Comparison of ENCODE assay signal across 10 cellular contexts in the genomic region with DNA sequence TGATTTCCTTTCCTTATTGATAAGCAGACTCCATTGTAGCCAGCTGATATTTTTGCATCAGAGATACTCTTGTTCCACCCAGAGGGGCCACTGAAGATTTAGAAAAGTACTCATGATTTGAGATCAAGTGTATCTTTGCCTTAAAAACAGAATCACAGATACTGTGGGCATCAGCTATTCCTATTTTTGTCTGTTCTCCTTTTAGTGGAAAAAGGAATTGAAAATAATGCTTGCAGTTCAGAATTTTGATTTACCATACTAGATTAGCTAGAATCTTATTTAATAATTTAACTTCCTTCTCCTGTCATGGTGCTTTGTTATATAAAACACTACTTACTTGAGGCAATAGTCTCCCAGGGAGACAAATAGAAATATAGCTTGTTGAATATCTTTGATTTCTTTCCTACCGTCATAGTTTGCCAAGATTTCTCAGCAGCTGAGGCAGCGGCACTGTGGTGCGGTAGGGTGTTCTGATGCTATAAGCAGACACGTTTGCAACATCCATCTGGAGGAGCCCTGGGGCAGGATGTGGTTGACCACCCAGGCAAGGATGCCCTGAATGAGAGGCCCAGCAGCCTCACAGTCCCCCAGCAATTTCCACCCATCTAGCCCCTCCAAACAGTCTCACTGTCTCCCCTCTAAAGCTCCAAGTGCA. TPM values are rescaled to one million over a fixed set of nuclear protein-coding genes. Genes with fewer than 3 reads are reported as not detected.
A peak's percentile ranks its signal among the peaks of the same experiment; 100 is the strongest.
DNase-seq lines count a peak whose midpoint lies in the region; ATAC-seq and TF ChIP-seq lines count a peak whose summit lies in the region.
"Had no signal": no experiment of that assay in that cellular context is flagged by ENCODE, and none has a peak within 500 bp of the region (broad histone marks: within the 10 kb centered on the region; RNA-seq: fewer than 3 reads in every experiment).

No MANE protein-coding gene starts in this region.

- TF ChIP-seq POLR2A in thyroid gland (IDR thresholded peaks at IDR 0.05), result no peak

- no peaks in the 10 kb centered on the region for H3F3A ChIP-seq in Loucy (ENCODE audit: low read depth)

- H3K9me2 ChIP-seq in Loucy (replicated peaks; ENCODE audit: low read depth, low read length), result no peaks in the 10 kb centered on the region

- DNase-seq in stimulated activated CD8-positive, alpha-beta memory T cell treated with anti-CD3 and anti-CD28 coated beads, Interleukin-15, amount 100 ng/mL, for 48 hours (ENCODE audit: low read depth in 2 of 2), result peak; percentile 21 to 36
- DNase-seq in thyroid gland (no peak), NCI-H748 treated with DMSO at 0.1 percent for 48 hours (lab: John Stamatoyannopoulos, UW) (no peak), SW 1271 (lab: John Stamatoyannopoulos, UW) (no peak)
- no peak for DNase-seq in stimulated activated CD4-positive, alpha-beta T cell treated with anti-CD3 and anti-CD28 coated beads, Interleukin-4, amount 100 ng/mL, for 4 hours
- DNase-seq: activated CD4-positive, alpha-beta T cell treated with anti-CD3 and anti-CD28 coated beads, Interleukin-2, amount 50 U/mL, for 1 hour had no signal

- H3K9ac ChIP-seq in Loucy (ENCODE audit: low read depth, low read length, poor library complexity, severe bottlenecking), result no peak overlapping the region

- no peak overlapping the region for H2AFZ ChIP-seq in Loucy (ENCODE audit: low read length)

- no peaks in the 10 kb centered on the region for H3K79me2 ChIP-seq in Loucy (ENCODE audit: insufficient read depth, low read length)

- peak overlapping the region; percentile 23 for H3K4me2 ChIP-seq in Loucy (ENCODE audit: low read depth, low read length, poor library complexity, severe bottlenecking)

- H3K4me1 ChIP-seq in Loucy (ENCODE audit: insufficient read depth, low read length, poor library complexity, severe bottlenecking) (peaks cover 18% of the 10 kb centered on the region), thyroid gland (peaks cover 25 to 27% of the 10 kb centered on the region in 2 donors)

- WGBS in thyroid gland, 2 donors, result 88 to 97% methylated on average over 4 of the region's 4 CpGs

- no peak overlapping the region for H3K4me3 ChIP-seq in Loucy (ENCODE audit: low read length, poor library complexity, severe bottlenecking)
- H3K4me3 ChIP-seq in thyroid gland (replicated peaks in 1 of 3), result no peak overlapping the region

- intact Hi-C loops in thyroid gland (cut with DNase I), result no loop called here

- H4K20me1 ChIP-seq in Loucy (ENCODE audit: insufficient read depth, low read length, poor library complexity, severe bottlenecking), result no peaks in the 10 kb centered on the region

- H3K27me3 ChIP-seq in Loucy (ENCODE audit: insufficient read depth, low read length, poor library complexity, severe bottlenecking), result no peaks in the 10 kb centered on the region
- H3K27me3 ChIP-seq in thyroid gland, result no peaks in the 10 kb centered on the region
- H3K27me3 ChIP-seq: neutrophil had no signal

- H3K9me3 ChIP-seq in Loucy (ENCODE audit: insufficient read depth, low read depth, low read length) (no peaks in the 10 kb centered on the region), thyroid gland (no peaks in the 10 kb centered on the region)
- H3K9me3 ChIP-seq: neutrophil had no signal

- ATAC-seq in GM19467 (IDR thresholded peaks at IDR 0.05; ENCODE audit: unreplicated experiment), result peak; percentile 66

- H3K27ac ChIP-seq in cingulate gyrus (ENCODE audit: low read depth, low read length), result peak overlapping the region; percentile 69
- no peak overlapping the region for H3K27ac ChIP-seq in thyroid gland
- H3K27ac ChIP-seq: neutrophil had no signal

- TF ChIP-seq CTCF in Loucy (conservative IDR thresholded peaks at IDR 0.05; ENCODE audit: low read length) (no peak), thyroid gland (IDR thresholded peaks at IDR 0.05) (no peak)

- no peaks in the 10 kb centered on the region for H3K36me3 ChIP-seq in Loucy (ENCODE audit: insufficient read depth, low read length)
- H3K36me3 ChIP-seq in thyroid gland, result peaks cover 0 to 4% of the 10 kb centered on the region in 2 donors
- H3K36me3 ChIP-seq: neutrophil had no signal

RNA-seq across cellular contexts. Expression of gene RAP2A, which starts 47.0 kb away (rescaled TPM):
- 10 to 100 TPM; 15.8 to 26.9 (median 18.2) TPM for total RNA-seq in thyroid gland

Comparison
In these comparisons a context has a peak if more than half of its experiments do, and no peak if none do; other contexts are left out.
1. DNase-seq: peak in stimulated activated CD8-positive, alpha-beta memory T cell treated with anti-CD3 and anti-CD28 coated beads, Interleukin-15, amount 100 ng/mL, for 48 hours (2 of 2); none in thyroid gland (0 of 2), NCI-H748 treated with DMSO at 0.1 percent for 48 hours (single experiment), SW 1271 (0 of 2) and stimulated activated CD4-positive, alpha-beta T cell treated with anti-CD3 and anti-CD28 coated beads, Interleukin-4, amount 100 ng/mL, for 4 hours (0 of 2).